Comparison of ENCODE assay signal across 8 cellular contexts in the genomic region with DNA sequence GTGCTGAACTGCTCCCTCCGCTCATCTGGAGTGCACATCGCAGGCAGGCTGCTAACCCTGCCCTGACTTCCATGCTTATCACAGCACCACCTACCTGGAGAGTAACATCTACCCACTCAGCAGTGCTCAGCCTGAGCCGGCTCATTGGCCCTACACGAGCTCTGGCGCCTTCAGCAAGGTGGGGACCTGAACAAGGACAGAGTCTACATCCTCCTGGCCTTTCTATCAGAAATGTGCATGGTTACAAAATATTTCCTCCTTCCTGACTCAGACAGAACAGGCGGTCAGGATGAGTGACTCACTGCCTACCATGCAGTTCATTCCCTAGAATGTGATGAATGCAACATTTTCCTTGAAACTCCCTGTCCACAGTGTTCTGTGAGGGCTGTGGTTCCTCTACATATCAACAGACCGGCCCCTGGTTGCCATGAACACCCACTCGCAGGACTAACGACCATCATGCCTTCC. TPM values are rescaled to one million over a fixed set of nuclear protein-coding genes. Genes with fewer than 3 reads are reported as not detected.
DNase-seq lines count a peak whose midpoint lies in the region; ATAC-seq and TF ChIP-seq lines count a peak whose summit lies in the region.

No MANE protein-coding gene starts in this region.

- no peaks in the 10 kb centered on the region for H3K4me1 Mint-ChIP-seq in brain

- H3K27me3 Mint-ChIP-seq in brain, result peaks cover 3% of the 10 kb centered on the region

- ATAC-seq in activated naive CD4-positive, alpha-beta T cell treated with anti-CD3 and anti-CD28 coated beads, Interleukin-2, amount 50 U/mL, for 72 hours, result peak; percentile 38 to 71
- ATAC-seq in aorta (ENCODE audit: low FRiP score) (peak; percentile 80), GM21423 (IDR thresholded peaks at IDR 0.05; ENCODE audit: unreplicated experiment) (no peak), HG02938 (IDR thresholded peaks at IDR 0.05; ENCODE audit: unreplicated experiment) (no peak)

- H3K9me3 ChIP-seq in liver (ENCODE audit: control insufficient read depth in 4 of 4, low read length in 3 of 4) (no peaks in the 10 kb centered on the region), aorta (ENCODE audit: control insufficient read depth, low read length) (no peaks in the 10 kb centered on the region)

- H3K27ac ChIP-seq in liver (ENCODE audit: low read depth in 1 of 2, low read length in 2 of 2) (peak overlapping the region; percentile 42 to 45), aorta (ENCODE audit: low read depth in 1 of 2, low read length in 2 of 2) (peak overlapping the region in 1 of 2 donors; percentile 88)

- no peaks in the 10 kb centered on the region for H3K9me3 Mint-ChIP-seq in activated naive CD4-positive, alpha-beta T cell treated with anti-CD3 and anti-CD28 coated beads, Interleukin-2, amount 50 U/mL, for 72 hours
- H3K9me3 Mint-ChIP-seq in brain, result no peaks in the 10 kb centered on the region

- H3K4me1 ChIP-seq in liver (ENCODE audit: control insufficient read depth in 4 of 4, insufficient read depth in 4 of 4, low read length in 3 of 4) (peaks cover 14 to 43% (median 35%) of the 10 kb centered on the region in 4 donors), aorta (ENCODE audit: control insufficient read depth in 1 of 2, insufficient read depth in 2 of 2, low read length in 2 of 2) (peaks cover 0 to 5% of the 10 kb centered on the region in 2 donors)

- no peak for DNase-seq in activated naive CD4-positive, alpha-beta T cell treated with anti-CD3 and anti-CD28 coated beads, Interleukin-2, amount 50 U/mL, for 72 hours (ENCODE audit: low spot score in 2 of 2)
- DNase-seq in activated naive CD4-positive, alpha-beta T cell treated with Interleukin-2 at 50 U/mL for 16 hours, result no peak
- DNase-seq in aorta, result peak; percentile 80 to 84
- DNase-seq in activated CD4-positive, alpha-beta T cell treated with anti-CD3 and anti-CD28 coated beads for 48 hours, result no peak

- H3K9ac ChIP-seq in liver (ENCODE audit: low read depth in 1 of 2, low read length in 2 of 2), result no peak overlapping the region

- TF ChIP-seq CTCF in brain (conservative IDR thresholded peaks at IDR 0.05) (no peak), liver (IDR thresholded peaks at IDR 0.05; ENCODE audit: low read depth, low read length, missing input control) (no peak)

- no peaks in the 10 kb centered on the region for H3K27me3 ChIP-seq in liver (ENCODE audit: control insufficient read depth in 4 of 4, insufficient read depth in 4 of 4, low read length in 3 of 4)
- H3K27me3 ChIP-seq in aorta (ENCODE audit: control insufficient read depth in 1 of 2, insufficient read depth in 2 of 2, low read length in 1 of 2), result no peaks in the 10 kb centered on the region

- no peak for TF ChIP-seq RAD21 in liver (IDR thresholded peaks at IDR 0.05)

- intact Hi-C loops in aorta (cut with DNase I), result loop anchor here in 1 of 2 donors (5.0 kb wide), 1 partner anchor 286 kb away; the partner anchor contains the start of gene RPS13

- H3K36me3 ChIP-seq in liver (ENCODE audit: control insufficient read depth in 4 of 4, insufficient read depth in 3 of 4, low read depth in 1 of 4, low read length in 3 of 4), result peaks cover 2 to 5% (median 3%) of the 10 kb centered on the region in 4 donors
- no peaks in the 10 kb centered on the region for H3K36me3 ChIP-seq in aorta (ENCODE audit: control insufficient read depth in 1 of 2, insufficient read depth in 2 of 2, low read length in 1 of 2)

- H3K4me3 Mint-ChIP-seq in brain, result no peak overlapping the region

- peak overlapping the region in 1 of 2 donors; percentile 68 for H3K27ac Mint-ChIP-seq in activated naive CD4-positive, alpha-beta T cell treated with anti-CD3 and anti-CD28 coated beads, Interleukin-2, amount 50 U/mL, for 72 hours
- H3K27ac Mint-ChIP-seq in brain, result peak overlapping the region in 3 of 5 experiments; percentile 3 to 64 (median 15)

- H3K36me3 Mint-ChIP-seq in activated naive CD4-positive, alpha-beta T cell treated with anti-CD3 and anti-CD28 coated beads, Interleukin-2, amount 50 U/mL, for 72 hours, result no peaks in the 10 kb centered on the region
- H3K36me3 Mint-ChIP-seq in brain, result no peaks in the 10 kb centered on the region

- H3K4me3 ChIP-seq in liver (ENCODE audit: low read depth in 1 of 3, low read length in 3 of 3) (no peak overlapping the region), aorta (ENCODE audit: low read length in 2 of 2) (no peak overlapping the region)

- 70% methylated on average over 9 of the region's 9 CpGs for WGBS in liver
- WGBS in aorta, 2 donors, result 27 to 32% methylated on average over 9 of the region's 9 CpGs

TF ChIP-seq in liver, 16 proteins besides CTCF, POLR2A, EP300 and RAD21:
- TF ChIP-seq TAF1 (conservative IDR thresholded peaks at IDR 0.05), result no peak
- TF ChIP-seq RXRA (IDR thresholded peaks at IDR 0.05), result peak in 1 of 2 donors; percentile 27
- no peak for TF ChIP-seq HNF4G (IDR thresholded peaks at IDR 0.05)
- no peak for TF ChIP-seq ZBTB33 (IDR thresholded peaks at IDR 0.05)
- no peak for TF ChIP-seq REST (IDR thresholded peaks at IDR 0.05)
- TF ChIP-seq JUND (IDR thresholded peaks at IDR 0.05), result peak; percentile 72 to 91
- TF ChIP-seq, protein P1, sequence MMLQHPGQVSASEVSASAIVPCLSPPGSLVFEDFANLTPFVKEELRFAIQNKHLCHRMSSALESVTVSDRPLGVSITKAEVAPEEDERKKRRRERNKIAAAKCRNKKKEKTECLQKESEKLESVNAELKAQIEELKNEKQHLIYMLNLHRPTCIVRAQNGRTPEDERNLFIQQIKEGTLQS (IDR thresholded peaks at IDR 0.05), result no peak
- no peak for TF ChIP-seq EGR1 (IDR thresholded peaks at IDR 0.05; ENCODE audit: low read depth in 2 of 2)
- TF ChIP-seq, protein P2, sequence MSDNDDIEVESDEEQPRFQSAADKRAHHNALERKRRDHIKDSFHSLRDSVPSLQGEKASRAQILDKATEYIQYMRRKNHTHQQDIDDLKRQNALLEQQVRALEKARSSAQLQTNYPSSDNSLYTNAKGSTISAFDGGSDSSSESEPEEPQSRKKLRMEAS (IDR thresholded peaks at IDR 0.05), result no peak
- no peak for TF ChIP-seq FOXA2 (IDR thresholded peaks at IDR 0.05)
- TF ChIP-seq SP1 (IDR thresholded peaks at IDR 0.05), result peak; percentile 37
- no peak for TF ChIP-seq FOXA1 (IDR thresholded peaks at IDR 0.05)
- no peak for TF ChIP-seq HNF4A (conservative IDR thresholded peaks at IDR 0.05)
- peak; percentile 16 for TF ChIP-seq NR2F2 (IDR thresholded peaks at IDR 0.05)
- no peak for TF ChIP-seq GABPA (IDR thresholded peaks at IDR 0.05 in 1 of 2, conservative IDR thresholded peaks at IDR 0.05 in 1 of 2)
- TF ChIP-seq YY1 (IDR thresholded peaks at IDR 0.05), result no peak

RNA-seq across cellular contexts. Expression of gene C11orf58, which starts 53.1 kb away (rescaled TPM):
- 100 to 1,000 TPM; 125 to 139 TPM for total RNA-seq in activated naive CD4-positive, alpha-beta T cell treated with anti-CD3 and anti-CD28 coated beads, Interleukin-2, amount 50 U/mL, for 72 hours
- polyA plus RNA-seq in brain (ENCODE audit: insufficient read depth, low read depth, low replicate concordance) (80.0 TPM), liver (100 to 1,000 TPM in 1 of 2 donors, 10 to 100 TPM in 1; 54.6 to 106 TPM), aorta (100 to 1,000 TPM; 133 to 204 TPM)
- total RNA-seq in liver (100 to 1,000 TPM in 1 of 2 donors, 10 to 100 TPM in 1; 98.9 to 102 TPM), aorta (100 to 1,000 TPM in 1 of 2 donors, 10 to 100 TPM in 1; 97.9 to 118 TPM)

Comparison
In these comparisons a context has a peak if more than half of its experiments do, and no peak if none do; other contexts are left out.
1. ATAC-seq: peak in activated naive CD4-positive, alpha-beta T cell treated with anti-CD3 and anti-CD28 coated beads, Interleukin-2, amount 50 U/mL, for 72 hours (2 of 2) and aorta (single experiment); none in GM21423 (single experiment) and HG02938 (single experiment).
2. DNase-seq: peak in aorta (2 of 2); none in activated naive CD4-positive, alpha-beta T cell treated with anti-CD3 and anti-CD28 coated beads, Interleukin-2, amount 50 U/mL, for 72 hours (0 of 2), activated naive CD4-positive, alpha-beta T cell treated with Interleukin-2 at 50 U/mL for 16 hours (single experiment) and activated CD4-positive, alpha-beta T cell treated with anti-CD3 and anti-CD28 coated beads for 48 hours (single experiment).